ENCODE assay signal across 1 cellular context in genomic region chr14:39430762-39431415, GRCh38.
TF ChIP-seq lines count a peak whose summit lies in the region.

No MANE protein-coding gene starts in this region.

TF ChIP-seq in GM12878, 131 proteins besides CTCF, POLR2A, EP300 and RAD21 (continued from another document):
- TF ChIP-seq PAX5 (IDR thresholded peaks at IDR 0.05; ENCODE audit: borderline replicate concordance, low read depth, low read length): no peak
- TF ChIP-seq ETV6 (conservative IDR thresholded peaks at IDR 0.05 in 1 of 2, IDR thresholded peaks at IDR 0.05 in 1 of 2; ENCODE audit: borderline replicate concordance in 1 of 2, low read depth in 1 of 2): no peak
- no peak for TF ChIP-seq ZNF592 (IDR thresholded peaks at IDR 0.05)
- no peak for TF ChIP-seq SUZ12 (IDR thresholded peaks at IDR 0.05; ENCODE audit: unreplicated experiment)
- no peak for TF ChIP-seq SMC3 (IDR thresholded peaks at IDR 0.05; ENCODE audit: borderline replicate concordance, low read length)
